12 cellular contexts compared by ENCODE assay signal in the genomic region with DNA sequence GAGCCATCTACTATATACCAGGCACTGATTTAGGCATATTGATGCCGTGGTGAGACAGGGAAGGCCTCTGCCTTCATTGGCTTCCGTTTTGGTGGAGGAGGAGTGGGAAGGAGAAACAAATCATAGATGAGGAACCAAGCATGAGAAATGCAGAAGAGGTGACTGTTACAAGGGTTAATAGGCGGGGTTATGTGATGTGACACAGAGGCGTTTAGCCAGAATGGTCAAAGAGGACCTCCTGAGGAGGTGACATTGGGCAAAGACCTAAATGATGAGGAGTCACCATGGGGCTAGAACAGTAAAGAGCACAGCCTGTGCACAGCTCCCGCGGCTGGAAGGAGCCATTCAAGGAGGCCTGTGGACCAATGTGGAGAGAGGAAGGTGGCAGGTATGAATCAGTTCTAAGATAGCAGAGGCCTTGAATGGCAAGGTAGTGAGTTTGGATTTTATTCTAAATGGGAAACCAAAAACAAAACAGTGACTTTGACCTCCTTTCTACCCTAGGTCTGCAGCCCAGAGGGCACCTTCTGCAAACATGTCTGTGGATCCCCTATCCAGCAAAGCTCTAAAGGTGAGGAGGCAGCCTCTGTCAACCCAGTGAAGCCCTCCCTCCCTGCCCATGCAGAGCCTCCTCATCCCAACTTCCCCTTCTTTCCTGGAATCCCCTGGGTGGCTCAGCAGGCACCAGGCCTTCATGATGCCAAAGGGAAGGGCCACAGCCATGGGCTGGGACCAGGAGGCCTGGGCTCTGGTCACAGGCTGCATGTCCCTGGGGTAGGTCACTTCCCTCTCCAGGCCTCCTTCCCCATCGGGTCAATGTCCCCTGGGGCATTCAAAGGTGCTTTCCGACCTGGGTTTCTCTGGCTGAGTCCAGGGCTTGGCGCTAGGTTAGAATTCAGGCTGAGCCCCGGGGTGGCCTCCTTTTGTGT. TPM values are rescaled to one million over a fixed set of nuclear protein-coding genes. Genes with fewer than 3 reads are reported as not detected.
DNase-seq lines count a peak whose midpoint lies in the region; ATAC-seq and TF ChIP-seq lines count a peak whose summit lies in the region.
"Had no signal": no experiment of that assay in that cellular context is flagged by ENCODE, and none has a peak within 500 bp of the region (broad histone marks: within the 10 kb centered on the region; RNA-seq: fewer than 3 reads in every experiment).

No MANE protein-coding gene starts in this region.

- peak overlapping the region; percentile 61 for H3K27ac Mint-ChIP-seq in HFFc6
- peak overlapping the region in 8 of 10 donors; percentile 15 to 75 (median 56) for H3K27ac Mint-ChIP-seq in naive thymus-derived CD8-positive, alpha-beta T cell

- H4K20me1 ChIP-seq in BLaER1 = no peaks in the 10 kb centered on the region

- peaks cover 38% of the 10 kb centered on the region for H3K4me1 Mint-ChIP-seq in HFFc6 (ENCODE audit: low read depth)
- peaks cover 4 to 19% (median 16%) of the 10 kb centered on the region in 4 donors for H3K4me1 Mint-ChIP-seq in naive thymus-derived CD8-positive, alpha-beta T cell

- H3K27me3 Mint-ChIP-seq in HFFc6 (ENCODE audit: insufficient read depth) = peaks cover 35% of the 10 kb centered on the region
- no peaks in the 10 kb centered on the region for H3K27me3 Mint-ChIP-seq in naive thymus-derived CD8-positive, alpha-beta T cell

- H3K27me3 ChIP-seq in BLaER1 (no peaks in the 10 kb centered on the region), adipocyte (replicated peaks; ENCODE audit: control insufficient read depth, insufficient read depth, low read length) (no peaks in the 10 kb centered on the region)
- H3K27me3 ChIP-seq: body of pancreas had no signal

- H3K36me3 ChIP-seq in BLaER1 (0 out of 2 replicates have a peak, but pooled peaks cover 3% of the 10 kb centered on the region), adipocyte (ENCODE audit: control insufficient read depth, insufficient read depth, low read length, severe bottlenecking) (peaks cover 9% of the 10 kb centered on the region)

- peaks cover 28% of the 10 kb centered on the region for H3K36me3 Mint-ChIP-seq in HFFc6 (ENCODE audit: low read depth)
- peaks cover 0 to 5% (median 0%) of the 10 kb centered on the region in 3 donors for H3K36me3 Mint-ChIP-seq in naive thymus-derived CD8-positive, alpha-beta T cell

- no peak for DNase-seq in HFFc6
- no peak for DNase-seq in adipocyte (ENCODE audit: low read depth)
- DNase-seq in naive thymus-derived CD8-positive, alpha-beta T cell = no peak
- no peak for DNase-seq in hypothalamus (lab: John Stamatoyannopoulos, UW)
- DNase-seq in anterior cingulate cortex (lab: John Stamatoyannopoulos, UW) = no peak
- no peak for DNase-seq in stimulated activated CD4-positive, alpha-beta T cell treated with anti-CD3 and anti-CD28 coated beads, Interleukin-15, amount 100 ng/mL, for 24 hours
- no peak for DNase-seq in activated CD4-positive, alpha-beta T cell treated with anti-CD3 and anti-CD28 coated beads for 4 hours
- DNase-seq: Caco-2, kidney glomerular epithelial cell, SHP77 had no signal

- H3K9me3 ChIP-seq in BLaER1 (no peaks in the 10 kb centered on the region), adipocyte (ENCODE audit: control insufficient read depth, low read length) (no peaks in the 10 kb centered on the region)
- H3K9me3 ChIP-seq: body of pancreas, Caco-2 had no signal

- no peak overlapping the region; the same call in 1 of the 2 replicates for H3K4me3 Mint-ChIP-seq in HFFc6
- peak overlapping the region; percentile 10 to 81 (median 58) for H3K4me3 Mint-ChIP-seq in naive thymus-derived CD8-positive, alpha-beta T cell

- H3K9me3 Mint-ChIP-seq in HFFc6 = no peaks in the 10 kb centered on the region; the same call in 1 of the 2 replicates
- H3K9me3 Mint-ChIP-seq in naive thymus-derived CD8-positive, alpha-beta T cell = no peaks in the 10 kb centered on the region

- H3K4me3 ChIP-seq in BLaER1 (peak overlapping the region; percentile 58), adipocyte (ENCODE audit: low read length) (peak overlapping the region; percentile 51)
- H3K4me3 ChIP-seq: body of pancreas had no signal

- POLR2A ChIA-PET in naive thymus-derived CD8-positive, alpha-beta T cell (lab: Charles Lee) = interaction anchor here (1.0 to 2.4 kb wide), 6 partner anchors 9 to 70 kb away, joined by 3 to 15 read pairs (median 6); a partner anchor contains a TSS

- no peak for TF ChIP-seq CTCF in HFFc6 (IDR thresholded peaks at IDR 0.05)

- ATAC-seq in naive thymus-derived CD8-positive, alpha-beta T cell = no peak

- H3K4me2 ChIP-seq in BLaER1 = peak overlapping the region; percentile 64

- no peak overlapping the region for H3K27ac ChIP-seq in BLaER1

- no peak overlapping the region for H3K9ac ChIP-seq in BLaER1
- H3K9ac ChIP-seq in adipocyte (ENCODE audit: low read length) = peak overlapping the region; percentile 33

- peaks cover 28% of the 10 kb centered on the region for H3K4me1 ChIP-seq in BLaER1
- H3K4me1 ChIP-seq in adipocyte (ENCODE audit: control insufficient read depth, insufficient read depth, low read length) = peaks cover 27% of the 10 kb centered on the region

RNA-seq across cellular contexts. Expression of a gene that starts 11.8 kb away (rescaled TPM):
- total RNA-seq in HFFc6 (2021; fragmentation: NEBNext Ultra II Directional; extraction: Animal tissue kit (Norgen Biotek cat#: 25700)) = 10 to 100 TPM; 17.2 to 24.1 (median 22.8) TPM
- total RNA-seq in naive thymus-derived CD8-positive, alpha-beta T cell = 1 to 10 TPM; 5.5 to 6.2 TPM
- 1 to 10 TPM; 2.6 to 3.3 (median 3.0) TPM for polyA plus RNA-seq in naive thymus-derived CD8-positive, alpha-beta T cell

RNA-seq across cellular contexts. Expression of a gene that starts 32.0 kb away (rescaled TPM):
- 1 to 10 TPM; 4.1 to 6.6 (median 5.3) TPM for total RNA-seq in HFFc6 (2021; fragmentation: NEBNext Ultra II Directional; extraction: Animal tissue kit (Norgen Biotek cat#: 25700))
- total RNA-seq in naive thymus-derived CD8-positive, alpha-beta T cell = 100 to 1,000 TPM; 173 to 186 TPM
- 1 to 10 TPM; 2.6 to 7.2 (median 2.6) TPM for polyA plus RNA-seq in naive thymus-derived CD8-positive, alpha-beta T cell

RNA-seq across cellular contexts. Expression of a gene that starts 59.2 kb away (rescaled TPM):
- total RNA-seq in HFFc6 (2021; fragmentation: NEBNext Ultra II Directional; extraction: Animal tissue kit (Norgen Biotek cat#: 25700)) = 100 to 1,000 TPM; 104 to 125 (median 111) TPM
- total RNA-seq in naive thymus-derived CD8-positive, alpha-beta T cell = 10 to 100 TPM; 25.5 to 26.8 TPM
- 10 to 100 TPM in 1 of 3 donors, 1 to 10 TPM in 2; 5.1 to 13.0 (median 5.4) TPM for polyA plus RNA-seq in naive thymus-derived CD8-positive, alpha-beta T cell

Comparison
In these comparisons a context has a peak if more than half of its experiments do, and no peak if none do; other contexts are left out.
1. RNA of a gene that starts 32.0 kb away (total RNA-seq): 173 to 186 TPM in naive thymus-derived CD8-positive, alpha-beta T cell; 4.1 to 6.6 TPM in HFFc6; every median in the first group is over 10 times any median in the second.